ENCODE assay signal across 13 cellular contexts in the genomic region with DNA sequence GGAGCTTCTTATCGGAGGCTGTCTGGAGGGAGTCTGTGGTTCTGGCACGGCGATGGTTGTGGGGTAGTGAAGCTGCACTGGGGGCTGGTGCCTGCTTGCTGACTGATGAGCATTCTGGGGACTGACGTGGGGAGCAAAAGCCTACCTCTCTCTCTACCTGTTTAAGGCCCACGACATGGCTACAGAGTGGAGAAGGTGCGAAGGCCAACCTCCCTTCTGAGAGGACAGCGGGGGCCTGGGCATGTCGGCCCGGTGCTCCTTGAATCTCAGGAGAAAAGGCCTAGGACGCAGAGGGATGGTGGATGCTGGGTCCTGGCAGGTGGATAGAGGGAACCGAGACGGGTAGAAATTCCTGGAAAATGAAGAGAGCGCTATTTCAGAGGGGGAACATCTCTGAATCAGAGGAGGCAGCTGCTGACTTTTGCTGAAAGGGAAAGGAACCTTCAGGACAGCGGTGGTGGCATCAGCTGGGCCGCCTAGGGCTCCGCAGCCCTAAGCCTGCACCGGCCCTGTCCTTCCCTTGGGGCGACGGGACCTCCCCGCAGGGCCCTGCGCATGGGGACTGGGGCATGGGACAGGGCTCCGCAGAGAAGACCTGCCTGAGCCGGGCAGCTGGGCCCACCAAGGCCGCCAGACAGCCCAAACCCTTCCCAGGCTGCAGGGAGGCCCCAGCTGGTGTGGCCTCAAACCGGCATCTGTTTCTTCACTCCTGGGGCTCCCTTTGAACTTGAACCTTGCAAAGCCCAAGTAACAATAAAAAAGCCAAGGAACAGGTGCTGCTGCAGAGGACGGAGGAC. TPM values are rescaled to one million over a fixed set of nuclear protein-coding genes. Genes with fewer than 3 reads are reported as not detected.
DNase-seq lines count a peak whose midpoint lies in the region; ATAC-seq and TF ChIP-seq lines count a peak whose summit lies in the region.
"Had no signal": no experiment of that assay in that cellular context is flagged by ENCODE, and none has a peak within 500 bp of the region (broad histone marks: within the 10 kb centered on the region; RNA-seq: fewer than 3 reads in every experiment).

No MANE protein-coding gene starts in this region.

- H3K9me3 ChIP-seq in muscle layer of colon (ENCODE audit: low read length) (no peaks in the 10 kb centered on the region), subcutaneous abdominal adipose tissue (ENCODE audit: control insufficient read depth in 5 of 5, low read length in 5 of 5) (no peaks in the 10 kb centered on the region)

- no peak for TF ChIP-seq CTCF in brain (conservative IDR thresholded peaks at IDR 0.05)

- peaks cover 0 to 9% (median 0%) of the 10 kb centered on the region in 5 experiments for H3K9me3 Mint-ChIP-seq in brain
- H3K9me3 Mint-ChIP-seq in naive thymus-derived CD8-positive, alpha-beta T cell, result no peaks in the 10 kb centered on the region
- H3K9me3 Mint-ChIP-seq: natural killer cell treated with Interleukin-12 subunit alpha and Interleukin-12 subunit beta and Interleukin-15 and Interleukin-18, amount 100 ng/mL, for 72 hours had no signal

- H3K27me3 ChIP-seq in H7 (ENCODE audit: control insufficient read depth, insufficient read depth, low read length), result no peaks in the 10 kb centered on the region
- H3K27me3 ChIP-seq in muscle layer of colon (ENCODE audit: control insufficient read depth in 1 of 2, insufficient read depth in 2 of 2, low read length in 2 of 2), result no peaks in the 10 kb centered on the region
- peaks cover 0 to 3% (median 0%) of the 10 kb centered on the region in 5 donors for H3K27me3 ChIP-seq in subcutaneous abdominal adipose tissue (ENCODE audit: control insufficient read depth in 5 of 5, insufficient read depth in 4 of 5, low read length in 5 of 5)

- no peaks in the 10 kb centered on the region for H3K36me3 Mint-ChIP-seq in brain
- H3K36me3 Mint-ChIP-seq in naive thymus-derived CD8-positive, alpha-beta T cell, result no peaks in the 10 kb centered on the region
- H3K36me3 Mint-ChIP-seq: natural killer cell treated with Interleukin-12 subunit alpha and Interleukin-12 subunit beta and Interleukin-15 and Interleukin-18, amount 100 ng/mL, for 72 hours had no signal

- peak overlapping the region; percentile 93 to 98 (median 97) for H3K27ac Mint-ChIP-seq in brain
- H3K27ac Mint-ChIP-seq in naive thymus-derived CD8-positive, alpha-beta T cell, result peak overlapping the region in 1 of 10 donors; percentile 67
- H3K27ac Mint-ChIP-seq: natural killer cell treated with Interleukin-12 subunit alpha and Interleukin-12 subunit beta and Interleukin-15 and Interleukin-18, amount 100 ng/mL, for 72 hours had no signal

- H3K27ac ChIP-seq in muscle layer of colon (ENCODE audit: low read depth, low read length), result peak overlapping the region; percentile 38
- H3K27ac ChIP-seq in subcutaneous abdominal adipose tissue (ENCODE audit: low read depth, low read length), result peak overlapping the region; percentile 50

- H3K27me3 Mint-ChIP-seq in brain, result peaks cover 3% of the 10 kb centered on the region
- peaks cover 0 to 22% (median 15%) of the 10 kb centered on the region in 5 donors for H3K27me3 Mint-ChIP-seq in naive thymus-derived CD8-positive, alpha-beta T cell

- no peak for ATAC-seq in naive thymus-derived CD8-positive, alpha-beta T cell
- no peak for ATAC-seq in GM21529 (IDR thresholded peaks at IDR 0.05; ENCODE audit: unreplicated experiment)
- no peak for ATAC-seq in esophagus mucosa
- ATAC-seq in GM21367 (IDR thresholded peaks at IDR 0.05; ENCODE audit: unreplicated experiment), result no peak

- POLR2A ChIA-PET in naive thymus-derived CD8-positive, alpha-beta T cell (lab: Charles Lee), result no interaction called here

- H3K9ac ChIP-seq in muscle layer of colon (ENCODE audit: low read length) (no peak overlapping the region), subcutaneous abdominal adipose tissue (ENCODE audit: low read length in 5 of 5) (no peak overlapping the region)

- H3K36me3 ChIP-seq in H7 (replicated peaks; ENCODE audit: control insufficient read depth, insufficient read depth, low read length) (no peaks in the 10 kb centered on the region), muscle layer of colon (ENCODE audit: insufficient read depth, low read length) (no peaks in the 10 kb centered on the region), subcutaneous abdominal adipose tissue (ENCODE audit: control insufficient read depth in 5 of 5, insufficient read depth in 5 of 5, low read length in 5 of 5) (no peaks in the 10 kb centered on the region)

- H3K4me1 Mint-ChIP-seq in brain, result peaks cover 91% of the 10 kb centered on the region
- peaks cover 0 to 2% (median 0%) of the 10 kb centered on the region in 4 donors for H3K4me1 Mint-ChIP-seq in naive thymus-derived CD8-positive, alpha-beta T cell

- peak; percentile 68 for DNase-seq in H7
- no peak for DNase-seq in naive thymus-derived CD8-positive, alpha-beta T cell
- DNase-seq: effector memory CD4-positive, alpha-beta T cell; NCI-H187; NCI-H748 treated with DMSO at 0.1 percent for 48 hours; stimulated activated CD4-positive, alpha-beta T cell treated with anti-CD3 and anti-CD28 coated beads, Interleukin-12 subunit alpha, Interleukin-12 subunit beta, amount 100 ng/mL, for 4 hours had no signal

- H3K4me3 ChIP-seq in H7 (ENCODE audit: insufficient read depth, low read depth, low read length) (peak overlapping the region; percentile 24; the same call in 1 of the 2 replicates), muscle layer of colon (ENCODE audit: low read depth in 1 of 2, low read length in 2 of 2) (no peak overlapping the region), subcutaneous abdominal adipose tissue (ENCODE audit: low read depth in 1 of 5, low read length in 5 of 5) (no peak overlapping the region)

- H3K4me1 ChIP-seq in muscle layer of colon (ENCODE audit: insufficient read depth, low read length), result peaks cover 33% of the 10 kb centered on the region
- peaks cover 4 to 65% (median 59%) of the 10 kb centered on the region in 5 donors for H3K4me1 ChIP-seq in subcutaneous abdominal adipose tissue (ENCODE audit: control insufficient read depth in 5 of 5, insufficient read depth in 5 of 5, low read length in 5 of 5)

- peak overlapping the region in 4 of 5 experiments; percentile 15 to 65 (median 27) for H3K4me3 Mint-ChIP-seq in brain
- no peak overlapping the region for H3K4me3 Mint-ChIP-seq in naive thymus-derived CD8-positive, alpha-beta T cell
- H3K4me3 Mint-ChIP-seq: natural killer cell treated with Interleukin-12 subunit alpha and Interleukin-12 subunit beta and Interleukin-15 and Interleukin-18, amount 100 ng/mL, for 72 hours had no signal

RNA-seq across cellular contexts. Expression of gene MEDAG, which starts 35.0 kb away (rescaled TPM):
- 1.8 and 1.9 TPM in 2 replicates for total RNA-seq in H7 (2014; rRNA removed; shearing (Covaris generic))
- polyA plus RNA-seq in brain (ENCODE audit: insufficient read depth, low read depth, low replicate concordance), result 0.98 TPM
- not detected for total RNA-seq in naive thymus-derived CD8-positive, alpha-beta T cell
- not detected for polyA plus RNA-seq in naive thymus-derived CD8-positive, alpha-beta T cell
- 2.7 TPM for total RNA-seq in esophagus mucosa

Comparison
In these comparisons a context has a peak if more than half of its experiments do, and no peak if none do; other contexts are left out.
1. H3K4me3 Mint-ChIP-seq: peak in brain (4 of 5); none in naive thymus-derived CD8-positive, alpha-beta T cell (0 of 10).